In the genomic region with DNA sequence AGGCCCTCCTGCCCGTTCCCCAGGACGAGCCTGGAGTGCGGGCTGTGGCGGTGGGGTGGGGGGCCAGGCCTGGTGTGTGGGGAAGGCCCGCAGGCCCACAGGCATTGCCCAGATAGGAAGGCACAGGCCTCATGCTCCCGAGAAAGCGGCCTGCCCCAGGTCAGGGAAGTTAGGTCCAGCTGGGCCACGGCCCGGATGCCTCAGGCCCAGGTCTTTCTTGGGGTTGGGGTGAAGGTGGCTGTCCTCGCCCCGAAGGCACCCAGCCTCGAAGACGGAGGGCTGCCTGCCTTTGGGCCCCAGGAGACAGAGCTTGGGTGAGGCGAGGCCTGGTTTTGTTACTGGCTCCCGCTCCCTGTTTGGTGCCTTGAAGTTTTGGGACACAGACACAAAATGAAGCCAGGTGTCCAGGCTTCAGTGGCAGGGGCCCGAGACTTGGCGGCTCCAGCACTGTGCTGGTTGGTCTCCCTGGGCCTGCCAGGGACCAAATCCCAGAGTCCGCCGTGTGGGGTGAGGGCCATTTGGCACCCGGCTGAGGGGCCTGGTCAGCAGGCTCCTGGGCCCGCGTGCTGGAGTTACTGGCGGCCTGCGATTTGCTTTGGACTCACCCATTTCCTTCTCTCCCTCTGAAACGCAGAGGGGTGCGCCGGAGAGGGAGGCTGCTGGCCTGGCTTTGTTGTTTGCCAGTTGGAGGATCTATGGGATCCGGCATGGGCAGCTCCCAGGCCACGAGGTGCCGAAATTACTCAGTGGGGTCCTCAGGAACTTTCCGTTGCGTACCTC, we compare ENCODE assay signal across 8 cellular contexts. TPM values are rescaled to one million over a fixed set of nuclear protein-coding genes. Genes with fewer than 3 reads are reported as not detected.
DNase-seq lines count a peak whose midpoint lies in the region; ATAC-seq, FAIRE-seq and TF ChIP-seq lines count a peak whose summit lies in the region.

No MANE protein-coding gene starts in this region.

- DNase-seq in C1 segment of cervical spinal cord (lab: John Stamatoyannopoulos, UW) (peak in 8 of 14 donors; percentile 30 to 73 (median 60)), MM.1S (no peak), bronchial epithelial cell (ENCODE audit: low read depth) (no peak), HepG2 (ENCODE audit: low spot score) (no peak), testis (peak; percentile 62), RCC 7860 (ENCODE audit: low spot score) (no peak), SK-N-DZ (ENCODE audit: low spot score) (no peak)

- TF ChIP-seq EP300 in HepG2 (IDR thresholded peaks at IDR 0.05; ENCODE audit: low read depth in 2 of 2, low read length in 2 of 2) (no peak), HepG2 (CRISPR knock-in tag; IDR thresholded peaks at IDR 0.05; ENCODE audit: borderline replicate concordance) (no peak)

- POLR2A ChIA-PET in HepG2 (lab: Yijun Ruan, JAX) = interaction anchor here (1.0 to 9.9 kb wide), 5 partner anchors 15 to 1227 kb away, joined by 3 to 178 read pairs (median 3); a partner anchor contains a TSS

- WGBS in HepG2 (ENCODE audit: low lambda C conversion rate) = 4% methylated on average over 8 of the region's 32 CpGs
- 9 to 13% methylated on average over 8 to 31 of the region's 32 CpGs for WGBS in testis, 2 donors

- in situ Hi-C loops in HepG2 (cut with HindIII; ENCODE audit: extremely low pct_ligation_motif_present, low pct_unique_long_range_greater_than_20kb) = loop anchor here (5.0 kb wide), 1 partner anchor 33 kb away; no protein-coding TSS in a partner anchor

- CTCF ChIA-PET in HepG2 (lab: Yijun Ruan, JAX; ENCODE audit: low intra/inter-chr PET ratio, low total read pairs) = no interaction called here

- no peak for ATAC-seq in HepG2
- ATAC-seq in GM18867 (IDR thresholded peaks at IDR 0.05; ENCODE audit: unreplicated experiment) = no peak

- TF ChIP-seq POLR2A in HepG2 (IDR thresholded peaks at IDR 0.05; ENCODE audit: insufficient read depth in 1 of 2, low read depth in 2 of 2, low read length in 2 of 2) = no peak
- no peak for TF ChIP-seq POLR2A in testis (IDR thresholded peaks at IDR 0.05)

- no peak overlapping the region for H2AFZ ChIP-seq in MM.1S (ENCODE audit: low read length)
- no peak overlapping the region for H2AFZ ChIP-seq in HepG2 (ENCODE audit: low read length)

- H3K4me3 ChIP-seq in MM.1S (ENCODE audit: low read length) (0 out of 2 replicates have a peak overlapping the region, but pooled peaks have one; percentile 12), bronchial epithelial cell (ENCODE audit: low read depth, low read length) (peak overlapping the region; percentile 72), HepG2 (replicated peaks in 1 of 3; ENCODE audit: insufficient read depth in 1 of 3, low read depth in 2 of 3, low read length in 3 of 3) (peak overlapping the region; percentile 74 to 96 (median 95)), testis (peak overlapping the region; percentile 56 to 57)

- TF ChIP-seq CTCF in MM.1S (IDR thresholded peaks at IDR 0.05; ENCODE audit: low read length) (no peak), bronchial epithelial cell (IDR thresholded peaks at IDR 0.05; ENCODE audit: insufficient read depth, low read length, severe bottlenecking) (no peak), HepG2 (CRISPR knock-in tag; IDR thresholded peaks at IDR 0.05) (no peak), testis (IDR thresholded peaks at IDR 0.05) (no peak)

- FAIRE-seq in bronchial epithelial cell (lab: Jason Lieb, UNC) (no peak), HepG2 (lab: Jason Lieb, UNC) (no peak), RCC 7860 (lab: Jason Lieb, UNC) (no peak)

- no peaks in the 10 kb centered on the region for H3K9me2 ChIP-seq in MM.1S (replicated peaks; ENCODE audit: insufficient read depth, low read length)

- H3K36me3 ChIP-seq in MM.1S (replicated peaks; ENCODE audit: insufficient read depth, low read length) (no peaks in the 10 kb centered on the region), bronchial epithelial cell (ENCODE audit: control insufficient read depth, insufficient read depth, low read length) (no peaks in the 10 kb centered on the region), HepG2 (replicated peaks in 1 of 2; ENCODE audit: control insufficient read depth in 1 of 2, insufficient read depth in 2 of 2, low read length in 2 of 2) (no peaks in the 10 kb centered on the region), testis (ENCODE audit: low read depth, missing control alignments) (no peaks in the 10 kb centered on the region)

- TF ChIP-seq RAD21 in HepG2 (CRISPR knock-in tag; IDR thresholded peaks at IDR 0.05) = no peak

- H3K79me2 ChIP-seq in MM.1S (ENCODE audit: low read length) = peaks cover 60% of the 10 kb centered on the region
- H3K79me2 ChIP-seq in HepG2 (ENCODE audit: insufficient read depth, low read length) = peaks cover 59% of the 10 kb centered on the region

- no peaks in the 10 kb centered on the region for H3F3A ChIP-seq in MM.1S (ENCODE audit: insufficient read depth, low read length)

- H4K20me1 ChIP-seq in MM.1S (ENCODE audit: insufficient read depth, low read length) (no peaks in the 10 kb centered on the region), HepG2 (ENCODE audit: insufficient read depth, low read length) (peaks cover 58% of the 10 kb centered on the region)

- peaks cover 14% of the 10 kb centered on the region; the same call in 1 of the 2 replicates for H3K4me1 ChIP-seq in MM.1S (ENCODE audit: low read length)
- peaks cover 44% of the 10 kb centered on the region for H3K4me1 ChIP-seq in HepG2 (ENCODE audit: insufficient read depth, low read length)
- H3K4me1 ChIP-seq in testis = peaks cover 60% of the 10 kb centered on the region

- no peak overlapping the region for H3K9ac ChIP-seq in MM.1S (ENCODE audit: low read length)
- H3K9ac ChIP-seq in HepG2 (ENCODE audit: insufficient read depth, low read depth, low read length) = peak overlapping the region; percentile 85

- H3K27me3 ChIP-seq in MM.1S (replicated peaks; ENCODE audit: insufficient read depth, low read length) = peaks cover 13% of the 10 kb centered on the region
- H3K27me3 ChIP-seq in bronchial epithelial cell (ENCODE audit: control insufficient read depth, insufficient read depth, low read length) = no peaks in the 10 kb centered on the region
- no peaks in the 10 kb centered on the region; a peak in 1 of 5 replicates for H3K27me3 ChIP-seq in HepG2 (ENCODE audit: control insufficient read depth in 1 of 2, insufficient read depth in 2 of 2, low read length in 2 of 2)
- no peaks in the 10 kb centered on the region for H3K27me3 ChIP-seq in testis

- no peak overlapping the region for H3K27ac ChIP-seq in MM.1S (ENCODE audit: low read length)
- H3K27ac ChIP-seq in HepG2 (ENCODE audit: extremely low read length, insufficient read depth, low read length) = peak overlapping the region; percentile 81
- H3K27ac ChIP-seq in testis = peak overlapping the region; percentile 81 to 91

- BruUV-seq in HepG2 (replicated peaks; lab: Mats Ljungman, UMichigan) = TSS peak; percentile 31

- no peaks in the 10 kb centered on the region for H3K9me3 ChIP-seq in MM.1S (replicated peaks; ENCODE audit: insufficient read depth, low read length)
- no peaks in the 10 kb centered on the region for H3K9me3 ChIP-seq in HepG2 (ENCODE audit: low read length)
- H3K9me3 ChIP-seq in testis = no peaks in the 10 kb centered on the region

- intact Hi-C loops in HepG2 (cut with micrococcal nuclease; ENCODE audit: unreplicated experiment) = loop anchor here (5.0 kb wide), 1 partner anchor 33 kb away; no protein-coding TSS in a partner anchor
- intact Hi-C loops in testis (cut with DNase I; ENCODE audit: low total_unique reads) = loop anchor here (5.0 kb wide), 1 partner anchor 77 kb away; no protein-coding TSS in a partner anchor

- H3K4me2 ChIP-seq in MM.1S (ENCODE audit: low read depth, low read length) (peak overlapping the region; percentile 92), HepG2 (ENCODE audit: low read depth, low read length) (peak overlapping the region; percentile 95)

RNA-seq across cellular contexts. Expression of a gene that starts 2.0 kb away (rescaled TPM):
- total RNA-seq in bronchial epithelial cell (8.4 and 9.2 TPM in 2 replicates), HepG2 (2016; rRNA removed; fragmentation: Illumina TruSeq; extraction: Trizol) (6.9 and 9.6 TPM in 2 replicates), testis (10 to 100 TPM; 85.7 to 87.1 TPM)
- 3.4 and 6.3 TPM in 2 replicates for total RNA-seq in HepG2 (2016; cell fraction: cytosol; rRNA removed; fragmentation: Illumina TruSeq; extraction: Trizol; ENCODE audit: low read depth)
- 7.7 and 7.9 TPM in 2 replicates for total RNA-seq in HepG2 (2016; cell fraction: insoluble cytoplasmic fraction; rRNA removed; fragmentation: Illumina TruSeq; extraction: Trizol)
- 4.6 and 5.7 TPM in 2 replicates for total RNA-seq in HepG2 (2016; cell fraction: membrane; rRNA removed; fragmentation: Illumina TruSeq; extraction: Trizol)
- total RNA-seq in HepG2 (2016; cell fraction: nucleus; rRNA removed; fragmentation: Illumina TruSeq; extraction: Trizol) = 10.6 and 12.2 TPM in 2 replicates
- polyA plus RNA-seq in HepG2 (2011; rRNA removed) (4.7 and 5.9 TPM in 2 replicates), testis (ENCODE audit: insufficient read depth, low read depth, low replicate concordance) (40.2 TPM)
- polyA plus RNA-seq in HepG2 (2011; cell fraction: cytosol; rRNA removed) = 3.8 and 4.2 TPM in 2 replicates
- 20.3 and 21.2 TPM in 2 replicates for polyA plus RNA-seq in HepG2 (2011; cell fraction: nucleus; rRNA removed)
- 10.1 and 12.3 TPM in 2 replicates for polyA plus RNA-seq in HepG2 (2012)
- polyA plus RNA-seq in HepG2 (2016; cell fraction: cytosol; fragmentation: Illumina TruSeq; extraction: Trizol; ENCODE audit: low read depth) = 0.60 and 0.83 TPM in 2 replicates
- 16.7 and 23.3 TPM in 2 replicates for polyA plus RNA-seq in HepG2 (2016; cell fraction: insoluble cytoplasmic fraction; fragmentation: Illumina TruSeq; extraction: Trizol; ENCODE audit: low read depth)
- 3.7 and 4.4 TPM in 2 replicates for polyA plus RNA-seq in HepG2 (2016; cell fraction: membrane; fragmentation: Illumina TruSeq; extraction: Trizol; ENCODE audit: low read depth)
- 33.8 and 34.3 TPM in 2 replicates for polyA plus RNA-seq in HepG2 (2016; cell fraction: nucleus; fragmentation: Illumina TruSeq; extraction: Trizol; ENCODE audit: insufficient read depth, low read depth)
- 4.4 and 14.7 TPM in 2 replicates for polyA minus RNA-seq in HepG2 (2011; rRNA and poly(A)+ RNA removed; ENCODE audit: low replicate concordance)
- polyA minus RNA-seq in HepG2 (2011; cell fraction: cytosol; rRNA and poly(A)+ RNA removed) = 16.7 and 22.2 TPM in 2 replicates
- polyA minus RNA-seq in HepG2 (2011; cell fraction: nucleus; rRNA and poly(A)+ RNA removed) = 10.9 and 12.1 TPM in 2 replicates
- polyA plus RNA-seq in SK-N-DZ (2014; cell fraction: cytosol; rRNA removed) = 2.4 and 3.1 TPM in 2 replicates
- 1.2 and 7.3 TPM in 2 replicates for polyA plus RNA-seq in SK-N-DZ (2014; cell fraction: nucleus; rRNA removed)

RNA-seq across cellular contexts. Expression of a gene that starts 35.5 kb away (rescaled TPM):
- total RNA-seq in bronchial epithelial cell (14.2 and 15.0 TPM in 2 replicates), HepG2 (2016; rRNA removed; fragmentation: Illumina TruSeq; extraction: Trizol) (10.4 and 10.8 TPM in 2 replicates), testis (10 to 100 TPM; 65.5 to 72.0 TPM)
- total RNA-seq in HepG2 (2016; cell fraction: cytosol; rRNA removed; fragmentation: Illumina TruSeq; extraction: Trizol; ENCODE audit: low read depth) = 25.8 and 31.3 TPM in 2 replicates
- 9.1 and 10.5 TPM in 2 replicates for total RNA-seq in HepG2 (2016; cell fraction: insoluble cytoplasmic fraction; rRNA removed; fragmentation: Illumina TruSeq; extraction: Trizol)
- 30.5 and 36.7 TPM in 2 replicates for total RNA-seq in HepG2 (2016; cell fraction: membrane; rRNA removed; fragmentation: Illumina TruSeq; extraction: Trizol)
- 7.4 and 9.0 TPM in 2 replicates for total RNA-seq in HepG2 (2016; cell fraction: nucleus; rRNA removed; fragmentation: Illumina TruSeq; extraction: Trizol)
- polyA plus RNA-seq in HepG2 (2011; rRNA removed) (9.6 and 14.4 TPM in 2 replicates), testis (ENCODE audit: insufficient read depth, low read depth, low replicate concordance) (72.6 TPM)
- polyA plus RNA-seq in HepG2 (2011; cell fraction: cytosol; rRNA removed) = 8.7 and 21.7 TPM in 2 replicates
- polyA plus RNA-seq in HepG2 (2011; cell fraction: nucleus; rRNA removed) = 37.4 and 44.6 TPM in 2 replicates
- polyA plus RNA-seq in HepG2 (2012) = 24.2 and 24.5 TPM in 2 replicates
- polyA plus RNA-seq in HepG2 (2016; cell fraction: cytosol; fragmentation: Illumina TruSeq; extraction: Trizol; ENCODE audit: low read depth) = 237 and 239 TPM in 2 replicates
- 38.7 and 46.2 TPM in 2 replicates for polyA plus RNA-seq in HepG2 (2016; cell fraction: insoluble cytoplasmic fraction; fragmentation: Illumina TruSeq; extraction: Trizol; ENCODE audit: low read depth)
- 156 and 163 TPM in 2 replicates for polyA plus RNA-seq in HepG2 (2016; cell fraction: membrane; fragmentation: Illumina TruSeq; extraction: Trizol; ENCODE audit: low read depth)
- polyA plus RNA-seq in HepG2 (2016; cell fraction: nucleus; fragmentation: Illumina TruSeq; extraction: Trizol; ENCODE audit: insufficient read depth, low read depth) = 44.5 and 50.9 TPM in 2 replicates
- 3.5 and 6.2 TPM in 2 replicates for polyA minus RNA-seq in HepG2 (2011; rRNA and poly(A)+ RNA removed; ENCODE audit: low replicate concordance)
- 5.6 and 7.3 TPM in 2 replicates for polyA minus RNA-seq in HepG2 (2011; cell fraction: cytosol; rRNA and poly(A)+ RNA removed)
- polyA minus RNA-seq in HepG2 (2011; cell fraction: nucleus; rRNA and poly(A)+ RNA removed) = 6.3 and 6.6 TPM in 2 replicates
- polyA plus RNA-seq in SK-N-DZ (2014; cell fraction: cytosol; rRNA removed) = 31.2 and 35.3 TPM in 2 replicates
- polyA plus RNA-seq in SK-N-DZ (2014; cell fraction: nucleus; rRNA removed) = 35.9 and 59.0 TPM in 2 replicates

Comparison
In these comparisons a context has a peak if more than half of its experiments do, and no peak if none do; other contexts are left out.
1. DNase-seq: peak in C1 segment of cervical spinal cord (8 of 14) and testis (single experiment); none in MM.1S (single experiment), bronchial epithelial cell (single experiment), HepG2 (single experiment), RCC 7860 (single experiment) and SK-N-DZ (single experiment).
2. H3K4me3 ChIP-seq: peak in every context shown above with its lines; median percentile 95 in HepG2; 72 in bronchial epithelial cell; 56 in testis; 12 in MM.1S.